In the genomic region with DNA sequence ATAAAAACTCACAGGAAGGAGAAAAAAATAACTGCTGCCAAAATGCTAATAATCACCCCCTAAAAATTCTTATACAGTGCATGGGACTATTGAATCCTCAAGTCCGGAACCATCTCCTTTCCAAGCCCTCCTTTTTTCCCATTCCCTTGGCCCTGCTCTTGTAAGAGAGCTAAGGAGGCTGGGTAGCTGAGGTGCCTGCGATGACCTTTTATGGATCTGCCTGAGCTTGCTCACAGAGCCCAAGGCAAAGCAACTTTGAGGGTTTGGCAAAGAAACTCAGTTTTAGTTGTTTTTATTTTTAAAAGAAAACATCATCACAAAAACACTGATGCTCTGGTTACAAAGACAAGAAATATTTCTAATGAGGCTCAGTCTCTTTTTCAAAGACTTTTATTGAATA, we compare ENCODE assay signal across 23 cellular contexts.
DNase-seq lines count a peak whose midpoint lies in the region; ATAC-seq, FAIRE-seq and TF ChIP-seq lines count a peak whose summit lies in the region.
"Had no signal": no experiment of that assay in that cellular context is flagged by ENCODE, and none has a peak within 500 bp of the region (broad histone marks: within the 10 kb centered on the region; RNA-seq: fewer than 3 reads in every experiment).

No MANE protein-coding gene starts in this region.

- H2BK120ac ChIP-seq in H1 (replicated peaks; ENCODE audit: low read depth, low read length) = no peak overlapping the region

- WGBS in H1 (ENCODE audit: extremely low coverage in 1 of 2, insufficient coverage in 1 of 2, insufficient read length in 1 of 2, insufficient replicate concordance in 2 of 2, low coverage in 1 of 2, low lambda C conversion rate in 2 of 2, missing lambda C conversion rate in 1 of 2), 2 experiments = 71% methylated on average over 2 of the region's 2 CpGs; no CpG with 5 or more reads in 1 of the 2 experiments

- H4K8ac ChIP-seq in H1 (ENCODE audit: extremely low read depth, insufficient read depth, low read length) = no peak overlapping the region

- no peak for TF ChIP-seq EP300 in H1 (IDR thresholded peaks at IDR 0.05; ENCODE audit: borderline replicate concordance in 1 of 2, low read depth in 2 of 2, low read length in 2 of 2)

- DNase-seq in H7 (peak; percentile 10), H1 (ENCODE audit: low read depth in 1 of 2, low spot score in 2 of 2) (no peak), iPS-NIHi7 (ENCODE audit: extremely low spot score) (peak; percentile 24), type B pancreatic cell (ENCODE audit: extremely low spot score, unreplicated experiment) (no peak), HuH-7.5 (ENCODE audit: low spot score) (no peak), GDM1 (lab: John Stamatoyannopoulos, UW) (no peak)
- DNase-seq: activated CD8-positive, alpha-beta T cell treated with anti-CD3 and anti-CD28 coated beads for 36 hours; activated naive CD8-positive, alpha-beta T cell treated with anti-CD3 and anti-CD28 coated beads, Interleukin-2, amount 10 ng/mL, durations not matched to agents 7 days and 5 days; activated T-cell treated with anti-CD3 and anti-CD28 coated beads, Interleukin-2, amount 50 U/mL, for 48 hours; cerebellar nuclear complex; DMS153; glutamatergic neuron; kidney glomerular epithelial cell; NCI-H1417; NCI-H2171; NCI-H774; right lobe of liver; stimulated activated CD4-positive, alpha-beta T cell treated with anti-CD3 and anti-CD28 coated beads, Interleukin-1b, Interleukin-23, amount 100 ng/mL, for 48 hours had no signal

- H3K36me3 ChIP-seq in H7 (replicated peaks; ENCODE audit: control insufficient read depth, insufficient read depth, low read length) = no peaks in the 10 kb centered on the region
- no peaks in the 10 kb centered on the region for H3K36me3 ChIP-seq in H1 (ENCODE audit: control insufficient read depth in 2 of 4, insufficient read depth in 4 of 4, low read length in 3 of 4)
- H3K36me3 ChIP-seq: BLaER1, neutrophil, right lobe of liver had no signal

- H3K79me2 ChIP-seq in H1 (ENCODE audit: control insufficient read depth in 1 of 2, insufficient read depth in 2 of 2, low read length in 2 of 2) = no peaks in the 10 kb centered on the region

- no peak overlapping the region for H3K9ac ChIP-seq in H1 (replicated peaks in 1 of 4; ENCODE audit: extremely low read depth in 1 of 4, low read depth in 3 of 4, low read length in 3 of 4)
- H3K9ac ChIP-seq: BLaER1, KMS-11 had no signal

- H3K56ac ChIP-seq in H1 (replicated peaks; ENCODE audit: insufficient read length, low read depth, low read length) = no peak overlapping the region

- H3K23me2 ChIP-seq in H1 (ENCODE audit: low read depth, low read length) = no peaks in the 10 kb centered on the region

- no peak overlapping the region for H4K91ac ChIP-seq in H1 (replicated peaks; ENCODE audit: insufficient read length, low read length)

- no peaks in the 10 kb centered on the region for H3K9me3 ChIP-seq in H1 (ENCODE audit: insufficient read depth in 2 of 2, low read depth in 1 of 2, low read length in 1 of 2)
- H3K9me3 ChIP-seq: BLaER1, neutrophil, right lobe of liver had no signal

- no peak overlapping the region for H3K4ac ChIP-seq in H1 (replicated peaks; ENCODE audit: insufficient read length, low read depth, low read length)

- no peak for FAIRE-seq in H1 (lab: Jason Lieb, UNC)

- no peaks in the 10 kb centered on the region for H3K27me3 Mint-ChIP-seq in type B pancreatic cell
- H3K27me3 Mint-ChIP-seq: activated CD8-positive, alpha-beta T cell treated with anti-CD3 and anti-CD28 coated beads for 36 hours had no signal

- H3K18ac ChIP-seq in H1 (ENCODE audit: extremely low read depth, low read length) = no peak overlapping the region

- H3K4me1 Mint-ChIP-seq in type B pancreatic cell (ENCODE audit: unreplicated experiment) = peaks cover 36% of the 10 kb centered on the region

- no peak overlapping the region for H3K14ac ChIP-seq in H1 (ENCODE audit: insufficient read length)

- H3K4me3 ChIP-seq in H7 (ENCODE audit: insufficient read depth, low read depth, low read length) (no peak overlapping the region), H1 (ENCODE audit: extremely low read depth in 1 of 4, insufficient read depth in 2 of 4, low read depth in 3 of 4, low read length in 4 of 4) (no peak overlapping the region)
- H3K4me3 ChIP-seq: BLaER1, right lobe of liver had no signal

- H4K20me1 ChIP-seq in H1 (replicated peaks in 1 of 2; ENCODE audit: control insufficient read depth in 1 of 2, insufficient read depth in 2 of 2, low read length in 2 of 2) = no peaks in the 10 kb centered on the region
- H4K20me1 ChIP-seq: BLaER1 had no signal

- peaks cover 3% of the 10 kb centered on the region for H3K36me3 Mint-ChIP-seq in type B pancreatic cell
- H3K36me3 Mint-ChIP-seq: activated naive CD8-positive, alpha-beta T cell treated with anti-CD3 and anti-CD28 coated beads, Interleukin-2, amount 10 ng/mL, durations not matched to agents 7 days and 5 days had no signal

- TF ChIP-seq POLR2A in H1 (IDR thresholded peaks at IDR 0.05; ENCODE audit: control extremely low read depth in 1 of 2, low read depth in 2 of 2, low read length in 2 of 2) = no peak

- no peak overlapping the region for H2BK15ac ChIP-seq in H1 (ENCODE audit: low read length)

- no peak overlapping the region for H2AK5ac ChIP-seq in H1 (ENCODE audit: low read depth, low read length)

- no peak for TF ChIP-seq RAD21 in H1 (IDR thresholded peaks at IDR 0.05 in 1 of 2, conservative IDR thresholded peaks at IDR 0.05 in 1 of 2; ENCODE audit: low read depth in 2 of 2, low read length in 2 of 2)

- no peak for ATAC-seq in GM18868 (IDR thresholded peaks at IDR 0.05; ENCODE audit: unreplicated experiment)
- ATAC-seq: activated CD8-positive, alpha-beta T cell treated with anti-CD3 and anti-CD28 coated beads for 36 hours; Panc1; right lobe of liver had no signal

- no peaks in the 10 kb centered on the region for H3K27me3 ChIP-seq in H7 (ENCODE audit: control insufficient read depth, insufficient read depth, low read length)
- no peaks in the 10 kb centered on the region for H3K27me3 ChIP-seq in H1 (replicated peaks in 1 of 4; ENCODE audit: control insufficient read depth in 3 of 4, extremely low read depth in 1 of 4, insufficient read depth in 3 of 4, low read length in 3 of 4)
- H3K27me3 ChIP-seq: BLaER1, neutrophil, right lobe of liver had no signal

- peaks cover 3% of the 10 kb centered on the region; the same call in 1 of the 2 replicates for H3K79me1 ChIP-seq in H1 (ENCODE audit: low read depth, low read length)

- POLR2A ChIA-PET in H1 (lab: Charles Lee; ENCODE audit: partially characterized antibody) = interaction anchor here (1.0 kb wide), 1 partner anchor 98 kb away, joined by 4 read pairs; no protein-coding TSS in a partner anchor

- H2BK5ac ChIP-seq in H1 (ENCODE audit: low read depth, low read length) = no peak overlapping the region

- H2AFZ ChIP-seq in H1 (ENCODE audit: low read length) = no peak overlapping the region

- H3K23ac ChIP-seq in H1 (ENCODE audit: insufficient read length) = no peak overlapping the region

- H2BK12ac ChIP-seq in H1 (ENCODE audit: low read depth, low read length) = no peak overlapping the region

- H3K4me2 ChIP-seq in H1 (ENCODE audit: insufficient read depth in 1 of 2, low read depth in 2 of 2, low read length in 2 of 2) = no peak overlapping the region
- H3K4me2 ChIP-seq: BLaER1, KMS-11 had no signal

- H2BK20ac ChIP-seq in H1 (ENCODE audit: low read length) = no peak overlapping the region

- H3K4me3 Mint-ChIP-seq in type B pancreatic cell = no peak overlapping the region
- H3K4me3 Mint-ChIP-seq: activated CD8-positive, alpha-beta T cell treated with anti-CD3 and anti-CD28 coated beads for 36 hours; activated naive CD8-positive, alpha-beta T cell treated with anti-CD3 and anti-CD28 coated beads, Interleukin-2, amount 10 ng/mL, durations not matched to agents 7 days and 5 days had no signal

- TF ChIP-seq CTCF in H1 (IDR thresholded peaks at IDR 0.05; ENCODE audit: control extremely low read depth in 1 of 3, insufficient read depth in 1 of 3, low read depth in 1 of 3, low read length in 3 of 3) = no peak
- TF ChIP-seq CTCF in type B pancreatic cell (conservative IDR thresholded peaks at IDR 0.05) = no peak

- CTCF ChIA-PET in H1 (lab: Charles Lee; ENCODE audit: partially characterized antibody) = no interaction called here

- peaks cover 5% of the 10 kb centered on the region for H3K9me3 Mint-ChIP-seq in type B pancreatic cell
- H3K9me3 Mint-ChIP-seq: activated CD8-positive, alpha-beta T cell treated with anti-CD3 and anti-CD28 coated beads for 36 hours had no signal

- no peak overlapping the region for H4K5ac ChIP-seq in H1 (ENCODE audit: insufficient read length, low read depth, low read length)

- H3K27ac Mint-ChIP-seq in type B pancreatic cell = peak overlapping the region; percentile 6
- H3K27ac Mint-ChIP-seq: activated CD8-positive, alpha-beta T cell treated with anti-CD3 and anti-CD28 coated beads for 36 hours; activated naive CD8-positive, alpha-beta T cell treated with anti-CD3 and anti-CD28 coated beads, Interleukin-2, amount 10 ng/mL, durations not matched to agents 7 days and 5 days had no signal

- H3K4me1 ChIP-seq in H1 (replicated peaks in 1 of 4; ENCODE audit: control insufficient read depth in 3 of 4, insufficient read depth in 4 of 4, low read length in 3 of 4) = no peaks in the 10 kb centered on the region
- H3K4me1 ChIP-seq: BLaER1, right lobe of liver had no signal

- no peak overlapping the region for H3K27ac ChIP-seq in H1 (ENCODE audit: low read depth, low read length)
- H3K27ac ChIP-seq: BLaER1, KMS-11, neutrophil, right lobe of liver had no signal

TF ChIP-seq in H1, 55 proteins besides CTCF, POLR2A, EP300 and RAD21:
- TF ChIP-seq BACH1 (IDR thresholded peaks at IDR 0.05; ENCODE audit: low read length) (no peak), NRF1 (IDR thresholded peaks at IDR 0.05; ENCODE audit: low read depth, low read length) (no peak), SRF (IDR thresholded peaks at IDR 0.05; ENCODE audit: low read depth, low read length) (peak; percentile 66; the same call in 1 of the 2 replicates)

Comparison
In these comparisons a context has a peak if more than half of its experiments do, and no peak if none do; other contexts are left out.
1. DNase-seq: peak in H7 (single experiment) and iPS-NIHi7 (single experiment); none in H1 (0 of 2), type B pancreatic cell (single experiment), HuH-7.5 (single experiment) and GDM1 (single experiment).